In the genomic region with DNA sequence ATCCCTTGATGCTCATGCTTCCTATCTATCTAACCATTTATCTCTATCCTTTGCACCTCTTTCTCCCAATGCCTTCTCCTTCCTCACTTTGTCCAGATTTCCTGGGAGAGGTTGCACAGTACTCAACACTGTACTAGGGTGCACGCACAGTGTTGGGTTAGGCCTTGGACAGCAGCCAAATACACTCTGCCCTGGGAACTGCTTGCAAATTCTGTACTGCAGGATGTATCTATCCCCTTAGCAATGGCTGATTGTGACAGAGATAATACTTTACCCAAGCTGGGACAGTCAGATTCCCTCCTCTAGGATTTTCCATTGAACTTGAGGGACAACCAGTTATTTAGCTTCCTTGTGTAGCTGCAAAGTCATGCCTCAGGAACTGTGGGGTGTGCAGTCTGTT, we compare ENCODE assay signal across 21 cellular contexts.
"Had no signal": no experiment of that assay in that cellular context is flagged by ENCODE, and none has a peak within 500 bp of the region (broad histone marks: within the 10 kb centered on the region; RNA-seq: fewer than 3 reads in every experiment).

No MANE protein-coding gene starts in this region.

- H3K4me1 Mint-ChIP-seq: activated naive CD4-positive, alpha-beta T cell treated with anti-CD3 and anti-CD28 coated beads, Interleukin-2, amount 50 U/mL, for 24 hours; mesothelial cell of epicardium; stimulated activated memory B cell treated with anti-CD40 and anti-IgM and Interleukin-4, amounts not matched to agents 10 μg/mL and 1 μg/mL and 100 μg/mL, for 72 hours had no signal

- H3K36me3 Mint-ChIP-seq: activated naive CD4-positive, alpha-beta T cell treated with anti-CD3 and anti-CD28 coated beads, Interleukin-2, amount 50 U/mL, for 24 hours; mesothelial cell of epicardium; stimulated activated memory B cell treated with anti-CD40 and anti-IgM and Interleukin-4, amounts not matched to agents 10 μg/mL and 1 μg/mL and 100 μg/mL, for 72 hours had no signal

- H3K4me3 Mint-ChIP-seq: activated naive CD4-positive, alpha-beta T cell treated with anti-CD3 and anti-CD28 coated beads, Interleukin-2, amount 50 U/mL, for 24 hours; mesothelial cell of epicardium; stimulated activated memory B cell treated with anti-CD40 and anti-IgM and Interleukin-4, amounts not matched to agents 10 μg/mL and 1 μg/mL and 100 μg/mL, for 72 hours had no signal

- DNase-seq: activated CD4-positive, CD25-positive, alpha-beta regulatory T cell treated with anti-CD3 and anti-CD28 coated beads, Interleukin-2, amount 50 U/mL, for 72 hours; activated CD8-positive, alpha-beta memory T cell treated with anti-CD3 and anti-CD28 coated beads for 24 hours; activated CD8-positive, alpha-beta memory T cell treated with anti-CD3 and anti-CD28 coated beads, Interleukin-2, amount 50 U/mL, for 48 hours; activated gamma-delta T cell; activated T-cell treated with anti-CD3 and anti-CD28 coated beads, Interleukin-2, amount 50 U/mL, for 48 hours; dermis blood vessel endothelial cell; effector memory CD4-positive, alpha-beta T cell; esophagus squamous epithelium; left cardiac atrium; occipital lobe; posterior cingulate gyrus; sigmoid colon; spleen; stimulated activated CD4-positive, alpha-beta T cell treated with anti-CD3 and anti-CD28 coated beads, Interleukin-4, amount 100 ng/mL, for 4 hours; T-helper 2 cell; testis; upper lobe of left lung had no signal

- H3K27ac Mint-ChIP-seq: activated naive CD4-positive, alpha-beta T cell treated with anti-CD3 and anti-CD28 coated beads, Interleukin-2, amount 50 U/mL, for 24 hours; mesothelial cell of epicardium; stimulated activated memory B cell treated with anti-CD40 and anti-IgM and Interleukin-4, amounts not matched to agents 10 μg/mL and 1 μg/mL and 100 μg/mL, for 72 hours had no signal

- H3K9me3 Mint-ChIP-seq: activated naive CD4-positive, alpha-beta T cell treated with anti-CD3 and anti-CD28 coated beads, Interleukin-2, amount 50 U/mL, for 24 hours; stimulated activated memory B cell treated with anti-CD40 and anti-IgM and Interleukin-4, amounts not matched to agents 10 μg/mL and 1 μg/mL and 100 μg/mL, for 72 hours had no signal

- H3K4me3 ChIP-seq: esophagus squamous epithelium, lung, sigmoid colon, spleen, testis, upper lobe of left lung had no signal
